ENCODE assay signal across 29 cellular contexts in the genomic region with DNA sequence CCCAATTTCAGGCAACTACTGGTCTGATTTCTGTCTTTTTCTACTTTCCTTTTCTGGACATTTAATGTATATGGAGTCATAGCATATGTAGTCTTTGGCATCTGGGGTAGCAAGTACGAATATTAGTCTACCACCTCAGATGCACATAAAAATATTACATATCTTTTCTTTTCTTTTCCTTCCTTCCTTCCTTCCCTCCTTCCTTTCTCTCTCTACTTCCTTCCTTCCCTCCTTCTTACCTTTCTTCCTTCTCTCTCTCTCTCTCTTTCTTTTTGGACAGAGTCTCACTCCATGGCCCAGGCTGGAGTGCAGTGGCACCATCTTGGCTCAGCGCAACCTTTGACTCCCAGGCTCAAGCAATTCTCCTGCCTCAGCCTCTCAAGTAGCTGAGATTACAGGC.
"Had no signal": no experiment of that assay in that cellular context is flagged by ENCODE, and none has a peak within 500 bp of the region (broad histone marks: within the 10 kb centered on the region; RNA-seq: fewer than 3 reads in every experiment).

No MANE protein-coding gene starts in this region.

- ATAC-seq: stimulated activated effector memory CD8-positive, alpha-beta T cell treated with anti-CD3 and anti-CD28 coated beads, Interleukin-12 subunit alpha, Interleukin-12 subunit beta, amount 100 ng/mL, for 72 hours; stimulated activated memory B cell treated with anti-CD40 and anti-IgM and Interleukin-4, amounts not matched to agents 10 μg/mL and 1 μg/mL and 100 μg/mL, for 72 hours; stimulated activated naive B cell treated with anti-CD40 and anti-IgM and Interleukin-4, amounts not matched to agents 10 μg/mL and 1 μg/mL and 100 μg/mL, for 72 hours; stimulated activated naive CD8-positive, alpha-beta T cell treated with anti-CD3 and anti-CD28 coated beads, Interleukin-15, amount 100 ng/mL, for 72 hours; stimulated activated naive CD8-positive, alpha-beta T cell treated with anti-CD3 and anti-CD28 coated beads, Interleukin-15, Interleukin-2, amounts not matched to agents 100 U/mL and 50 U/mL, for 24 hours; upper lobe of right lung had no signal

- H3K27ac ChIP-seq: stomach, suprapubic skin, testis, thoracic aorta, thyroid gland, tibial artery, tibial nerve, transverse colon, upper lobe of left lung, upper lobe of right lung, uterus, vagina had no signal

- DNase-seq: stimulated activated CD4-positive, alpha-beta T cell treated with anti-CD3 and anti-CD28 coated beads, Interleukin-2, amount 100 ng/mL, for 48 hours; stimulated activated CD4-positive, alpha-beta T cell treated with anti-CD3 and anti-CD28 coated beads, Interleukin-4, amount 100 ng/mL, for 1 hour; stimulated activated CD4-positive, alpha-beta T cell treated with anti-CD3 and anti-CD28 coated beads, Interleukin-4, amount 100 ng/mL, for 24 hours; stimulated activated CD4-positive, alpha-beta T cell treated with anti-CD3 and anti-CD28 coated beads, Interleukin-4, amount 100 ng/mL, for 4 hours; stimulated activated CD8-positive, alpha-beta memory T cell treated with anti-CD3 and anti-CD28 coated beads, Interleukin-4, amount 100 ng/mL, for 48 hours; stimulated activated naive B cell treated with anti-CD40 and anti-IgM and Interleukin-4, amounts not matched to agents 10 μg/mL and 1 μg/mL and 100 μg/mL, for 72 hours; stimulated activated naive CD4-positive, alpha-beta T cell; stimulated activated naive CD4-positive, alpha-beta T cell treated with Interleukin-2 at 50 U/mL for 16 hours; stimulated activated naive CD8-positive, alpha-beta T cell treated with anti-CD3 and anti-CD28 coated beads, Interleukin-15, amount 100 ng/mL, for 72 hours; stimulated activated naive CD8-positive, alpha-beta T cell treated with anti-CD3 and anti-CD28 coated beads, Interleukin-15, Interleukin-2, amounts not matched to agents 100 U/mL and 50 U/mL, for 24 hours; stomach; substantia nigra; testis; thyroid gland; tibial artery; transverse colon; trophoblast cell; upper lobe of left lung; upper lobe of right lung; uterus had no signal

- H3K36me3 ChIP-seq: stomach, suprapubic skin, thoracic aorta, thyroid gland, tibial artery, tibial nerve, transverse colon, upper lobe of left lung, upper lobe of right lung, uterus, vagina had no signal

- H3K27me3 ChIP-seq: stomach, suprapubic skin, testis, thyroid gland, tibial artery, tibial nerve, transverse colon, upper lobe of left lung, upper lobe of right lung, uterus, vagina had no signal

- H3K27me3 Mint-ChIP-seq: stimulated activated naive CD8-positive, alpha-beta T cell treated with anti-CD3 and anti-CD28 coated beads, Interleukin-15, amount 100 ng/mL, for 72 hours; type B pancreatic cell had no signal

- H3K4me3 ChIP-seq: stomach, suprapubic skin, testis, thoracic aorta, thyroid gland, tibial artery, tibial nerve, transverse colon, upper lobe of left lung, upper lobe of right lung, uterus, vagina had no signal

- H3K27ac Mint-ChIP-seq: stimulated activated effector memory CD8-positive, alpha-beta T cell treated with anti-CD3 and anti-CD28 coated beads, Interleukin-12 subunit alpha, Interleukin-12 subunit beta, amount 100 ng/mL, for 72 hours; stimulated activated memory B cell treated with anti-CD40 and anti-IgM and Interleukin-4, amounts not matched to agents 10 μg/mL and 1 μg/mL and 100 μg/mL, for 72 hours; stimulated activated naive B cell treated with anti-CD40 and anti-IgM and Interleukin-4, amounts not matched to agents 10 μg/mL and 1 μg/mL and 100 μg/mL, for 72 hours; stimulated activated naive CD8-positive, alpha-beta T cell treated with anti-CD3 and anti-CD28 coated beads, Interleukin-15, amount 100 ng/mL, for 72 hours; stimulated activated naive CD8-positive, alpha-beta T cell treated with anti-CD3 and anti-CD28 coated beads, Interleukin-15, Interleukin-2, amounts not matched to agents 100 ng/mL and 50 ng/mL, for 24 hours; type B pancreatic cell had no signal

- H3K4me3 Mint-ChIP-seq: stimulated activated effector memory CD8-positive, alpha-beta T cell treated with anti-CD3 and anti-CD28 coated beads, Interleukin-12 subunit alpha, Interleukin-12 subunit beta, amount 100 ng/mL, for 72 hours; stimulated activated memory B cell treated with anti-CD40 and anti-IgM and Interleukin-4, amounts not matched to agents 10 μg/mL and 1 μg/mL and 100 μg/mL, for 72 hours; stimulated activated naive B cell treated with anti-CD40 and anti-IgM and Interleukin-4, amounts not matched to agents 10 μg/mL and 1 μg/mL and 100 μg/mL, for 72 hours; stimulated activated naive CD8-positive, alpha-beta T cell treated with anti-CD3 and anti-CD28 coated beads, Interleukin-15, amount 100 ng/mL, for 72 hours; stimulated activated naive CD8-positive, alpha-beta T cell treated with anti-CD3 and anti-CD28 coated beads, Interleukin-15, Interleukin-2, amounts not matched to agents 100 ng/mL and 50 ng/mL, for 24 hours had no signal

- H3K4me1 ChIP-seq: upper lobe of right lung, uterus had no signal

- FAIRE-seq: urothelium cell line had no signal

- H3K36me3 Mint-ChIP-seq: stimulated activated effector memory CD8-positive, alpha-beta T cell treated with anti-CD3 and anti-CD28 coated beads, Interleukin-12 subunit alpha, Interleukin-12 subunit beta, amount 100 ng/mL, for 72 hours; stimulated activated memory B cell treated with anti-CD40 and anti-IgM and Interleukin-4, amounts not matched to agents 10 μg/mL and 1 μg/mL and 100 μg/mL, for 72 hours; stimulated activated naive B cell treated with anti-CD40 and anti-IgM and Interleukin-4, amounts not matched to agents 10 μg/mL and 1 μg/mL and 100 μg/mL, for 72 hours; type B pancreatic cell had no signal

- H3K9me3 Mint-ChIP-seq: stimulated activated effector memory CD8-positive, alpha-beta T cell treated with anti-CD3 and anti-CD28 coated beads, Interleukin-12 subunit alpha, Interleukin-12 subunit beta, amount 100 ng/mL, for 72 hours; stimulated activated naive CD8-positive, alpha-beta T cell treated with anti-CD3 and anti-CD28 coated beads, Interleukin-15, Interleukin-2, amounts not matched to agents 100 ng/mL and 50 ng/mL, for 24 hours had no signal

- H3K9me3 ChIP-seq: stomach, suprapubic skin, testis, thoracic aorta, thyroid gland, tibial artery, tibial nerve, transverse colon, upper lobe of left lung, upper lobe of right lung, uterus, vagina had no signal
